In genomic region chr11:94708642-94709041, GRCh38 we compare ENCODE assay signal across 18 cellular contexts. TPM values are rescaled to one million over a fixed set of nuclear protein-coding genes. Genes with fewer than 3 reads are reported as not detected.
DNase-seq lines count a peak whose midpoint lies in the region; ATAC-seq, FAIRE-seq and TF ChIP-seq lines count a peak whose summit lies in the region.
"Had no signal": no experiment of that assay in that cellular context is flagged by ENCODE, and none has a peak within 500 bp of the region (broad histone marks: within the 10 kb centered on the region; RNA-seq: fewer than 3 reads in every experiment).

No MANE protein-coding gene starts in this region.

- TF ChIP-seq CTCF in 22Rv1 (IDR thresholded peaks at IDR 0.05) (no peak), endothelial cell of umbilical vein (IDR thresholded peaks at IDR 0.05; ENCODE audit: extremely low read depth in 1 of 2, insufficient read depth in 1 of 2, low read depth in 1 of 2, low read length in 2 of 2) (no peak), mucosa of descending colon (IDR thresholded peaks at IDR 0.05) (no peak)

- TF ChIP-seq POLR2A in endothelial cell of umbilical vein (IDR thresholded peaks at IDR 0.05; ENCODE audit: low read depth, low read length), result no peak

- dilution Hi-C loops in endothelial cell of umbilical vein (cut with MboI; ENCODE audit: extremely low pct_ligation_motif_present, low sequenced_read_pairs), result no loop called here

- H3K4me1 ChIP-seq in endothelial cell of umbilical vein (ENCODE audit: control insufficient read depth, extremely low read depth, insufficient read depth, low read length) (no peaks in the 10 kb centered on the region), mucosa of descending colon (ENCODE audit: low read depth) (peaks cover 12% of the 10 kb centered on the region), small intestine (ENCODE audit: control insufficient read depth in 2 of 2, insufficient read depth in 1 of 2, low read depth in 1 of 2, low read length in 1 of 2) (no peaks in the 10 kb centered on the region)
- H3K4me1 ChIP-seq in effector memory CD4-positive, alpha-beta T cell (ENCODE audit: control insufficient read depth, insufficient read depth, low read length, poor library complexity, severe bottlenecking), result no peaks in the 10 kb centered on the region
- H3K4me1 ChIP-seq: A549 had no signal

- H3K36me3 ChIP-seq in endothelial cell of umbilical vein (ENCODE audit: control insufficient read depth in 2 of 2, extremely low read depth in 1 of 2, insufficient read depth in 2 of 2, low read length in 2 of 2) (no peaks in the 10 kb centered on the region), mucosa of descending colon (ENCODE audit: low read depth) (no peaks in the 10 kb centered on the region), small intestine (ENCODE audit: control insufficient read depth in 2 of 2, insufficient read depth in 2 of 2, low read length in 2 of 2) (no peaks in the 10 kb centered on the region)
- H3K36me3 ChIP-seq in effector memory CD4-positive, alpha-beta T cell (ENCODE audit: control insufficient read depth, insufficient read depth, low read length), result no peaks in the 10 kb centered on the region

- peak overlapping the region; percentile 49 for H3K27ac ChIP-seq in 22Rv1
- H3K27ac ChIP-seq in endothelial cell of umbilical vein (ENCODE audit: insufficient read depth, low read depth, low read length), result no peak overlapping the region
- H3K27ac ChIP-seq in effector memory CD4-positive, alpha-beta T cell (ENCODE audit: insufficient read depth, low read length, poor library complexity, severe bottlenecking), result no peak overlapping the region
- H3K27ac ChIP-seq in small intestine (ENCODE audit: low read depth in 1 of 2, low read length in 1 of 2), result no peak overlapping the region
- H3K27ac ChIP-seq: A549 had no signal

- intact Hi-C loops in endothelial cell of umbilical vein (cut with micrococcal nuclease), result loop anchor here (1.0 kb wide), 1 partner anchor 9 kb away; no protein-coding TSS in a partner anchor
- intact Hi-C loops in mucosa of descending colon (cut with DNase I, micrococcal nuclease), result no loop called here

- FAIRE-seq in endothelial cell of umbilical vein (lab: Jason Lieb, UNC) (no peak), small intestine (lab: Jason Lieb, UNC) (no peak)
- FAIRE-seq: A549 had no signal

- 34 to 37% (median 34%) methylated on average over 4 of the region's 4 CpGs for WGBS in small intestine, 3 donors

- no peaks in the 10 kb centered on the region for H4K20me1 ChIP-seq in endothelial cell of umbilical vein (replicated peaks; ENCODE audit: control insufficient read depth, extremely low read depth, insufficient read depth, low read length)

- peak; percentile 87 for ATAC-seq in mucosa of descending colon
- no peak for ATAC-seq in GM19463 (IDR thresholded peaks at IDR 0.05; ENCODE audit: unreplicated experiment)
- ATAC-seq: A549 had no signal

- no peak overlapping the region for H3K4me2 ChIP-seq in endothelial cell of umbilical vein (ENCODE audit: insufficient read depth, low read length)
- H3K4me2 ChIP-seq: A549 had no signal

- CTCF ChIA-PET in endothelial cell of umbilical vein (lab: Charles Lee), result no interaction called here

- H3K79me2 ChIP-seq in endothelial cell of umbilical vein (ENCODE audit: control insufficient read depth, insufficient read depth, low read length), result no peaks in the 10 kb centered on the region

- H3K9me3 ChIP-seq in endothelial cell of umbilical vein (replicated peaks; ENCODE audit: control insufficient read depth, insufficient read depth, low read length), result no peaks in the 10 kb centered on the region
- H3K9me3 ChIP-seq in mucosa of descending colon, result no peaks in the 10 kb centered on the region
- no peaks in the 10 kb centered on the region for H3K9me3 ChIP-seq in effector memory CD4-positive, alpha-beta T cell (ENCODE audit: control insufficient read depth, low read length)
- H3K9me3 ChIP-seq in small intestine (ENCODE audit: control insufficient read depth, low read depth), result no peaks in the 10 kb centered on the region
- H3K9me3 ChIP-seq: A549 had no signal

- no peak overlapping the region for H2AFZ ChIP-seq in endothelial cell of umbilical vein (ENCODE audit: low read depth, low read length)

- POLR2A ChIA-PET in endothelial cell of umbilical vein (lab: Charles Lee), result no interaction called here

- H3K9ac ChIP-seq in endothelial cell of umbilical vein (replicated peaks; ENCODE audit: extremely low read depth, insufficient read depth, low read length), result no peak overlapping the region

- peaks cover 8 to 11% of the 10 kb centered on the region in 2 experiments for H3K27me3 ChIP-seq in endothelial cell of umbilical vein (ENCODE audit: control insufficient read depth in 2 of 2, insufficient read depth in 2 of 2, low read length in 2 of 2)
- H3K27me3 ChIP-seq in effector memory CD4-positive, alpha-beta T cell (replicated peaks; ENCODE audit: control insufficient read depth, insufficient read depth, low read length, poor library complexity, severe bottlenecking), result no peaks in the 10 kb centered on the region
- H3K27me3 ChIP-seq in small intestine (ENCODE audit: control insufficient read depth in 2 of 2, insufficient read depth in 2 of 2, low read length in 2 of 2), result no peaks in the 10 kb centered on the region

- peak; percentile 22 for DNase-seq in NCI-H69 (lab: John Stamatoyannopoulos, UW)
- peak; percentile 47 for DNase-seq in endothelial cell of umbilical vein (ENCODE audit: low read depth, low spot score)
- no peak for DNase-seq in mucosa of descending colon
- DNase-seq in epidermal melanocyte (ENCODE audit: insufficient read length, low spot score), result no peak
- no peak for DNase-seq in effector memory CD4-positive, alpha-beta T cell
- no peak for DNase-seq in small intestine
- DNase-seq: H7; Kasumi-1; NCI-H1417; NCI-H187 treated with DMSO at 0.1 percent for 48 hours; NCI-H446; NK-92 treated with Interleukin-12 subunit alpha and Interleukin-12 subunit beta, amount 100 ng/mL, for 24 hours; RPMI8226 had no signal

- BruUV-seq in endothelial cell of umbilical vein (replicated peaks; lab: Mats Ljungman, UMichigan), result no TSS peak

- H3K4me3 ChIP-seq in endothelial cell of umbilical vein (replicated peaks in 1 of 3; ENCODE audit: insufficient read depth in 1 of 3, low read depth in 1 of 3, low read length in 3 of 3), result no peak overlapping the region
- H3K4me3 ChIP-seq in mucosa of descending colon, result no peak overlapping the region
- no peak overlapping the region for H3K4me3 ChIP-seq in effector memory CD4-positive, alpha-beta T cell (ENCODE audit: insufficient read depth, low read depth, low read length, poor library complexity, severe bottlenecking)
- H3K4me3 ChIP-seq in small intestine (ENCODE audit: low read depth in 1 of 2, low read length in 2 of 2), result no peak overlapping the region
- H3K4me3 ChIP-seq: A549 had no signal

- no peaks in the 10 kb centered on the region for H3K9me1 ChIP-seq in endothelial cell of umbilical vein (replicated peaks; ENCODE audit: control insufficient read depth, extremely low read depth, insufficient read depth, low read length)

TF ChIP-seq in endothelial cell of umbilical vein, 7 proteins besides CTCF, POLR2A, EP300 and RAD21:
- TF ChIP-seq MAX (IDR thresholded peaks at IDR 0.05; ENCODE audit: insufficient read depth, insufficient read length), result no peak
- TF ChIP-seq JUN (IDR thresholded peaks at IDR 0.05; ENCODE audit: borderline replicate concordance, insufficient read depth, insufficient read length, low read depth), result no peak
- no peak for TF ChIP-seq FOS (IDR thresholded peaks at IDR 0.05; ENCODE audit: borderline replicate concordance, insufficient read depth, low read length)

RNA-seq across cellular contexts. Expression of gene AMOTL1, which starts 59.5 kb away (rescaled TPM):
- total RNA-seq in endothelial cell of umbilical vein, result 37.8 and 41.8 TPM in 2 replicates
- 11.3 and 12.5 TPM in 2 replicates for polyA plus RNA-seq in endothelial cell of umbilical vein
- polyA plus RNA-seq in endothelial cell of umbilical vein (2011; cell fraction: cytosol; rRNA removed), result 13.8 and 14.8 TPM in 2 replicates
- polyA plus RNA-seq in endothelial cell of umbilical vein (2011; cell fraction: nucleus; rRNA removed), result 19.8 and 22.7 TPM in 2 replicates
- polyA plus RNA-seq in endothelial cell of umbilical vein (2012), result 24.6 and 26.3 TPM in 2 replicates
- 38.8 and 39.2 TPM in 2 replicates for polyA minus RNA-seq in endothelial cell of umbilical vein
- polyA minus RNA-seq in endothelial cell of umbilical vein (2011; cell fraction: cytosol; rRNA and poly(A)+ RNA removed), result 10.3 TPM
- polyA minus RNA-seq in endothelial cell of umbilical vein (2011; cell fraction: nucleus; rRNA and poly(A)+ RNA removed), result 35.5 and 46.7 TPM in 2 replicates
- 10 to 100 TPM in 2 of 3 donors, 1 to 10 TPM in 1; 6.5 to 94.7 (median 11.3) TPM for total RNA-seq in mucosa of descending colon
- 1 to 10 TPM in 1 of 3 donors, under 1 TPM in 2; 0.81 to 6.6 (median 0.89) TPM for polyA plus RNA-seq in small intestine
- total RNA-seq: OCI-LY7 had no signal
- polyA plus RNA-seq: IgD-negative memory B cell had no signal

Comparison
In these comparisons a context has a peak if more than half of its experiments do, and no peak if none do; other contexts are left out.
1. DNase-seq: peak in NCI-H69 (single experiment) and endothelial cell of umbilical vein (single experiment); none in mucosa of descending colon (0 of 3), epidermal melanocyte (single experiment), effector memory CD4-positive, alpha-beta T cell (0 of 3) and small intestine (single experiment).